In the genomic region with DNA sequence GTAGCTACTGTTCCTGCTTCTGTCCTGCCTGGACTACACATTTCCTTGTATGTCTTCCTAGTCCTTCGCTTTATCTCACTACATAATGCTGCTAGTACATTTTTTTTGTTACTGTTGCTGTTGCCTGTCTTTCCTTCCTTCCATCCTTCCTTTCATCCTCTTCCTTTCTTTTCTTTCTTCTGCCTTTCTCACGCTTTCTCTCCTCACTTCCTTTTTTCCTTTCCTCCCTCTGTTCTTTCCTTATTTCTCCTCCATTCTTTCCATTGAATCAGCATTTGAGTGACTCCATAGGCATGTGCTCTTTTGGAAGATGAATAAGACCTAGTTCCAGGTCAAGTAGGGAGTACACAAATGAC, we compare ENCODE assay signal across 15 cellular contexts. TPM values are rescaled to one million over a fixed set of nuclear protein-coding genes. Genes with fewer than 3 reads are reported as not detected.
DNase-seq lines count a peak whose midpoint lies in the region; ATAC-seq, FAIRE-seq and TF ChIP-seq lines count a peak whose summit lies in the region.
"Had no signal": no experiment of that assay in that cellular context is flagged by ENCODE, and none has a peak within 500 bp of the region (broad histone marks: within the 10 kb centered on the region; RNA-seq: fewer than 3 reads in every experiment).

No MANE protein-coding gene starts in this region.

- H3K9me3 ChIP-seq in heart left ventricle = no peaks in the 10 kb centered on the region
- no peaks in the 10 kb centered on the region for H3K9me3 ChIP-seq in astrocyte (ENCODE audit: insufficient read depth, low read depth, low read length)
- H3K9me3 ChIP-seq in muscle layer of duodenum (ENCODE audit: control insufficient read depth in 1 of 2, low read length in 2 of 2) = no peaks in the 10 kb centered on the region
- no peaks in the 10 kb centered on the region for H3K9me3 ChIP-seq in uterus
- no peaks in the 10 kb centered on the region for H3K9me3 ChIP-seq in body of pancreas
- H3K9me3 ChIP-seq: mucosa of descending colon had no signal

- H3K9ac ChIP-seq in astrocyte (ENCODE audit: low read length) = peak overlapping the region; percentile 74

- intact Hi-C loops in heart left ventricle (cut with DNase I) = no loop called here
- intact Hi-C loops in cardiac septum (cut with DNase I) = no loop called here
- intact Hi-C loops in uterus (cut with DNase I; ENCODE audit: low total_unique reads) = no loop called here
- intact Hi-C loops in body of pancreas (cut with DNase I) = no loop called here

- H3K36me3 Mint-ChIP-seq in astrocyte (ENCODE audit: low read depth, unreplicated experiment) = peaks cover 2% of the 10 kb centered on the region

- ATAC-seq in heart left ventricle = no peak
- no peak for ATAC-seq in body of pancreas

- H3K27ac ChIP-seq in heart left ventricle (peak overlapping the region in 8 of 12 donors; percentile 8 to 72 (median 43)), astrocyte (ENCODE audit: low read depth, low read length) (peak overlapping the region; percentile 98), muscle layer of duodenum (ENCODE audit: low read length) (peak overlapping the region; percentile 74), uterus (peak overlapping the region; percentile 72 to 75), body of pancreas (no peak overlapping the region)

- DNase-seq in heart left ventricle (no peak), cardiac septum (ENCODE audit: low spot score) (no peak), astrocyte (ENCODE audit: low read depth) (no peak), uterus (no peak), body of pancreas (no peak), T-helper 9 cell (no peak), D721Med (ENCODE audit: insufficient read length, low spot score) (no peak)
- DNase-seq: activated CD8-positive, alpha-beta T cell treated with anti-CD3 and anti-CD28 coated beads for 36 hours; endodermal cell; NCI-H1694; NCI-H526; stimulated activated naive CD8-positive, alpha-beta T cell treated with anti-CD3 and anti-CD28 coated beads, Interleukin-15, amount 100 ng/mL, for 72 hours had no signal

- H3K27me3 Mint-ChIP-seq in astrocyte (ENCODE audit: low read depth, unreplicated experiment) = no peaks in the 10 kb centered on the region
- H3K27me3 Mint-ChIP-seq: activated CD8-positive, alpha-beta T cell treated with anti-CD3 and anti-CD28 coated beads for 36 hours; stimulated activated naive CD8-positive, alpha-beta T cell treated with anti-CD3 and anti-CD28 coated beads, Interleukin-15, amount 100 ng/mL, for 72 hours had no signal

- peak overlapping the region; percentile 94 for H3K27ac Mint-ChIP-seq in astrocyte (ENCODE audit: unreplicated experiment)
- H3K27ac Mint-ChIP-seq: activated CD8-positive, alpha-beta T cell treated with anti-CD3 and anti-CD28 coated beads for 36 hours had no signal

- no peak overlapping the region for H2AFZ ChIP-seq in astrocyte (ENCODE audit: low read depth, low read length)

- H3K9me3 Mint-ChIP-seq in astrocyte (ENCODE audit: unreplicated experiment) = no peaks in the 10 kb centered on the region
- H3K9me3 Mint-ChIP-seq: activated CD8-positive, alpha-beta T cell treated with anti-CD3 and anti-CD28 coated beads for 36 hours; endodermal cell; stimulated activated naive CD8-positive, alpha-beta T cell treated with anti-CD3 and anti-CD28 coated beads, Interleukin-15, amount 100 ng/mL, for 72 hours had no signal

- FAIRE-seq in astrocyte (lab: Jason Lieb, UNC) (no peak), D721Med (lab: Jason Lieb, UNC) (no peak)
- FAIRE-seq: G401.6 had no signal

- TF ChIP-seq CTCF in heart left ventricle (IDR thresholded peaks at IDR 0.05) (no peak), astrocyte (IDR thresholded peaks at IDR 0.05; ENCODE audit: insufficient read depth, low read depth, low read length) (no peak), uterus (IDR thresholded peaks at IDR 0.05) (no peak), body of pancreas (IDR thresholded peaks at IDR 0.05) (no peak), D721Med (IDR thresholded peaks at IDR 0.05; ENCODE audit: insufficient read depth, missing control alignments) (no peak)

- H3K4me1 ChIP-seq in heart left ventricle (peaks cover 0 to 16% (median 10%) of the 10 kb centered on the region in 12 donors), astrocyte (ENCODE audit: insufficient read depth, low read length) (peaks cover 25% of the 10 kb centered on the region), muscle layer of duodenum (ENCODE audit: control insufficient read depth in 1 of 2, insufficient read depth in 2 of 2, low read length in 2 of 2) (peaks cover 6 to 14% of the 10 kb centered on the region in 2 donors), uterus (no peaks in the 10 kb centered on the region), body of pancreas (peaks cover 16% of the 10 kb centered on the region)

- H3K4me2 ChIP-seq in astrocyte (ENCODE audit: low read length) = peak overlapping the region; percentile 55

- H3K36me3 ChIP-seq in heart left ventricle (peaks cover 0 to 65% (median 30%) of the 10 kb centered on the region in 9 donors), astrocyte (ENCODE audit: insufficient read depth, low read length) (no peaks in the 10 kb centered on the region), muscle layer of duodenum (ENCODE audit: control insufficient read depth in 1 of 2, insufficient read depth in 2 of 2, low read length in 2 of 2) (peaks cover 6 to 20% of the 10 kb centered on the region in 2 donors), uterus (no peaks in the 10 kb centered on the region), body of pancreas (replicated peaks in 1 of 2; ENCODE audit: insufficient read depth in 1 of 2, low read depth in 2 of 2) (no peaks in the 10 kb centered on the region)

- H3K4me1 Mint-ChIP-seq in astrocyte (ENCODE audit: low read depth, unreplicated experiment) = peaks cover 25% of the 10 kb centered on the region

- H3K27me3 ChIP-seq in heart left ventricle (no peaks in the 10 kb centered on the region), astrocyte (ENCODE audit: insufficient read depth, low read length) (no peaks in the 10 kb centered on the region), muscle layer of duodenum (ENCODE audit: low read depth, low read length) (no peaks in the 10 kb centered on the region), uterus (no peaks in the 10 kb centered on the region), body of pancreas (no peaks in the 10 kb centered on the region)

- WGBS in heart left ventricle, 4 donors = 92 to 97% (median 96%) methylated on average over 2 of the region's 2 CpGs
- WGBS in body of pancreas, 2 donors = 93 to 100% methylated on average over 2 of the region's 2 CpGs

- peaks cover 34% of the 10 kb centered on the region for H3K79me2 ChIP-seq in astrocyte (ENCODE audit: insufficient read depth, low read length)

- no peak overlapping the region for H3K4me3 Mint-ChIP-seq in astrocyte (ENCODE audit: unreplicated experiment)
- H3K4me3 Mint-ChIP-seq: activated CD8-positive, alpha-beta T cell treated with anti-CD3 and anti-CD28 coated beads for 36 hours; endodermal cell; stimulated activated naive CD8-positive, alpha-beta T cell treated with anti-CD3 and anti-CD28 coated beads, Interleukin-15, amount 100 ng/mL, for 72 hours had no signal

- no peaks in the 10 kb centered on the region for H4K20me1 ChIP-seq in astrocyte (ENCODE audit: insufficient read depth, low read length)

- TF ChIP-seq POLR2A in heart left ventricle (IDR thresholded peaks at IDR 0.05) = no peak
- no peak for TF ChIP-seq POLR2A in uterus (IDR thresholded peaks at IDR 0.05)
- TF ChIP-seq POLR2A in body of pancreas (IDR thresholded peaks at IDR 0.05) = no peak

- H3K4me3 ChIP-seq in heart left ventricle = no peak overlapping the region
- no peak overlapping the region for H3K4me3 ChIP-seq in astrocyte (ENCODE audit: insufficient read depth, low read depth, low read length)
- H3K4me3 ChIP-seq in muscle layer of duodenum (ENCODE audit: low read depth in 1 of 2, low read length in 2 of 2) = no peak overlapping the region
- H3K4me3 ChIP-seq in uterus = no peak overlapping the region
- H3K4me3 ChIP-seq in body of pancreas = no peak overlapping the region
- H3K4me3 ChIP-seq: mucosa of descending colon had no signal

RNA-seq across cellular contexts. Expression of gene MAP3K4, which starts 46.3 kb away (rescaled TPM):
- total RNA-seq in heart left ventricle = 10 to 100 TPM; 18.3 to 39.1 (median 29.2) TPM
- 10 to 100 TPM in 1 of 2 donors, 1 to 10 TPM in 1; 9.2 to 16.2 TPM for polyA plus RNA-seq in heart left ventricle
- 30.9 TPM for total RNA-seq in cardiac septum
- total RNA-seq in astrocyte = 20.3 and 22.1 TPM in 2 replicates
- total RNA-seq in uterus = 10 to 100 TPM; 24.1 to 82.9 (median 46.6) TPM
- 10 to 100 TPM; 20.1 to 31.4 TPM for total RNA-seq in body of pancreas

Comparison
In these comparisons a context has a peak if more than half of its experiments do, and no peak if none do; other contexts are left out.
1. H3K27ac ChIP-seq: peak in heart left ventricle (8 of 12), astrocyte (single experiment), muscle layer of duodenum (single experiment) and uterus (2 of 2); none in body of pancreas (0 of 4).